ENCODE assay signal across 8 cellular contexts in genomic region chr9:15357050-15357653, GRCh38. TPM values are rescaled to one million over a fixed set of nuclear protein-coding genes. Genes with fewer than 3 reads are reported as not detected.
DNase-seq lines count a peak whose midpoint lies in the region; ATAC-seq and TF ChIP-seq lines count a peak whose summit lies in the region.

No MANE protein-coding gene starts in this region.

- TF ChIP-seq POLR2A in uterus (IDR thresholded peaks at IDR 0.05) (no peak), gastroesophageal sphincter (IDR thresholded peaks at IDR 0.05) (no peak)

- H3K27me3 ChIP-seq in left lung = no peaks in the 10 kb centered on the region
- H3K27me3 ChIP-seq in right cardiac atrium (ENCODE audit: control insufficient read depth, insufficient read depth) = no peaks in the 10 kb centered on the region
- H3K27me3 ChIP-seq in uterus = no peaks in the 10 kb centered on the region
- no peaks in the 10 kb centered on the region for H3K27me3 ChIP-seq in gastroesophageal sphincter

- ATAC-seq in GM19397 (IDR thresholded peaks at IDR 0.05; ENCODE audit: unreplicated experiment) = peak; percentile 84
- ATAC-seq in HG03135 (IDR thresholded peaks at IDR 0.05; ENCODE audit: unreplicated experiment) = peak; percentile 87
- peak; percentile 67 for ATAC-seq in left lung
- ATAC-seq in right cardiac atrium = no peak
- ATAC-seq in gastroesophageal sphincter = no peak

- H3K27ac ChIP-seq in left lung (no peak overlapping the region), right cardiac atrium (ENCODE audit: low read length) (no peak overlapping the region), uterus (no peak overlapping the region), gastroesophageal sphincter (no peak overlapping the region)

- H3K36me3 ChIP-seq in left lung (no peaks in the 10 kb centered on the region), uterus (no peaks in the 10 kb centered on the region), gastroesophageal sphincter (no peaks in the 10 kb centered on the region)

- TF ChIP-seq CTCF in left lung (IDR thresholded peaks at IDR 0.05) = no peak
- no peak for TF ChIP-seq CTCF in uterus (IDR thresholded peaks at IDR 0.05)
- TF ChIP-seq CTCF in gastroesophageal sphincter (IDR thresholded peaks at IDR 0.05) = no peak

- H3K9me3 ChIP-seq in left lung (no peaks in the 10 kb centered on the region), right cardiac atrium (ENCODE audit: control insufficient read depth, low read length) (no peaks in the 10 kb centered on the region), uterus (no peaks in the 10 kb centered on the region), gastroesophageal sphincter (no peaks in the 10 kb centered on the region)

- 75% methylated on average over 4 of the region's 4 CpGs for WGBS in right cardiac atrium
- 61 to 74% methylated on average over 2 to 4 of the region's 4 CpGs for WGBS in gastroesophageal sphincter (ENCODE audit: low coverage in 1 of 2), 2 donors

- H3K4me1 ChIP-seq in left lung = no peaks in the 10 kb centered on the region
- H3K4me1 ChIP-seq in right cardiac atrium (ENCODE audit: control insufficient read depth, insufficient read depth, low read length) = no peaks in the 10 kb centered on the region
- no peaks in the 10 kb centered on the region for H3K4me1 ChIP-seq in uterus
- H3K4me1 ChIP-seq in gastroesophageal sphincter = no peaks in the 10 kb centered on the region

- H3K4me3 ChIP-seq in left lung (no peak overlapping the region), right cardiac atrium (ENCODE audit: low read length) (no peak overlapping the region), uterus (no peak overlapping the region), gastroesophageal sphincter (no peak overlapping the region)

- intact Hi-C loops in left lung (cut with DNase I) (no loop called here), right cardiac atrium (cut with DNase I) (no loop called here), uterus (cut with DNase I; ENCODE audit: low total_unique reads) (no loop called here)

- peak; percentile 70 for DNase-seq in UCSD-AML1 (lab: John Stamatoyannopoulos, UW; ENCODE audit: unreplicated experiment)
- no peak for DNase-seq in left lung
- DNase-seq in NCI-H1930 (lab: John Stamatoyannopoulos, UW) = no peak
- DNase-seq in right cardiac atrium = no peak
- no peak for DNase-seq in uterus

- TF ChIP-seq EP300 in gastroesophageal sphincter (IDR thresholded peaks at IDR 0.05) = no peak

RNA-seq across cellular contexts. Expression of gene TTC39B, which starts 50.1 kb away (rescaled TPM):
- total RNA-seq in left lung (10 to 100 TPM; 21.7 to 23.2 TPM), right cardiac atrium (1 to 10 TPM; 2.9 to 3.8 (median 3.3) TPM), uterus (10 to 100 TPM; 14.1 to 21.9 (median 19.6) TPM), gastroesophageal sphincter (10 to 100 TPM in 3 of 4 donors, 1 to 10 TPM in 1; 9.0 to 15.4 (median 11.8) TPM)
- 1.00 TPM for polyA plus RNA-seq in right cardiac atrium

Comparison
In these comparisons a context has a peak if more than half of its experiments do, and no peak if none do; other contexts are left out.
1. ATAC-seq: peak in GM19397 (single experiment), HG03135 (single experiment) and left lung (single experiment); none in right cardiac atrium (0 of 2) and gastroesophageal sphincter (single experiment).